Comparison of ENCODE assay signal across 7 cellular contexts in genomic region chr1:187072262-187073034, GRCh38.
DNase-seq lines count a peak whose midpoint lies in the region; ATAC-seq and TF ChIP-seq lines count a peak whose summit lies in the region.
"Not testable (repeated sequence)": the region's sequence is repeated elsewhere in the genome, so short reads cannot be mapped to it uniquely, and the experiment has no call there.

No MANE protein-coding gene starts in this region.

- ATAC-seq in GM21381 (IDR thresholded peaks at IDR 0.05; ENCODE audit: unreplicated experiment) (peak; percentile 73), HG03039 (IDR thresholded peaks at IDR 0.05; ENCODE audit: unreplicated experiment) (peak; percentile 53)
- peak; percentile 65 to 83 for ATAC-seq in activated T-cell treated with anti-CD3 and anti-CD28 coated beads, Interleukin-2, amount 50 U/mL, for 4 hours
- peak; percentile 78 for ATAC-seq in effector memory CD8-positive, alpha-beta T cell (replicated peaks)

- TF ChIP-seq CTCF in GM12865 (IDR thresholded peaks at IDR 0.05; ENCODE audit: insufficient read depth, low read depth, low read length, missing control alignments); OCI-LY7 (conservative IDR thresholded peaks at IDR 0.05; ENCODE audit: low read length); osteoblast (IDR thresholded peaks at IDR 0.05; ENCODE audit: extremely low read depth, low read depth, low read length): not testable (repeated sequence)

- peak overlapping the region; percentile 82; the same call in 1 of the 2 replicates for H2AFZ ChIP-seq in OCI-LY7 (ENCODE audit: low read length)
- H2AFZ ChIP-seq in osteoblast (ENCODE audit: low read length): not testable (repeated sequence)

- H3K27me3 Mint-ChIP-seq in activated T-cell treated with anti-CD3 and anti-CD28 coated beads, Interleukin-2, amount 50 U/mL, for 4 hours (ENCODE audit: low read depth); effector memory CD8-positive, alpha-beta T cell: not testable (repeated sequence)

- intact Hi-C loops in OCI-LY7 (cut with micrococcal nuclease; ENCODE audit: unreplicated experiment): not testable (repeated sequence)

- H3K79me2 ChIP-seq in OCI-LY7 (ENCODE audit: insufficient read depth, low read depth, low read length); osteoblast (ENCODE audit: insufficient read depth, low read length): not testable (repeated sequence)

- not testable (repeated sequence) for H3K4me1 ChIP-seq in OCI-LY7 (ENCODE audit: insufficient read depth, low read length, poor library complexity, severe bottlenecking); osteoblast (ENCODE audit: insufficient read depth, low read length)

- H3K4me1 Mint-ChIP-seq in activated T-cell treated with anti-CD3 and anti-CD28 coated beads, Interleukin-2, amount 50 U/mL, for 4 hours (ENCODE audit: low read depth); effector memory CD8-positive, alpha-beta T cell (ENCODE audit: low read depth in 2 of 2): not testable (repeated sequence)

- H3K9me3 ChIP-seq in OCI-LY7 (ENCODE audit: low read length); osteoblast (ENCODE audit: low read depth, low read length): not testable (repeated sequence)

- peak overlapping the region; percentile 39 for H3K4me2 ChIP-seq in OCI-LY7 (ENCODE audit: low read length)
- H3K4me2 ChIP-seq in osteoblast (ENCODE audit: insufficient read depth, low read length): not testable (repeated sequence)

- peak overlapping the region; percentile 76 for H3K27ac ChIP-seq in OCI-LY7 (ENCODE audit: low read depth, low read length, poor library complexity, severe bottlenecking)
- H3K27ac ChIP-seq in osteoblast (ENCODE audit: low read depth, low read length): not testable (repeated sequence)

- H3K36me3 Mint-ChIP-seq in activated T-cell treated with anti-CD3 and anti-CD28 coated beads, Interleukin-2, amount 50 U/mL, for 4 hours (ENCODE audit: insufficient read depth); effector memory CD8-positive, alpha-beta T cell (ENCODE audit: insufficient read depth): not testable (repeated sequence)

- POLR2A ChIA-PET in OCI-LY7 (lab: Charles Lee): interaction anchor here (0.6 to 2.2 kb wide), 17 partner anchors 12 to 1915 kb away, joined by 3 to 12 read pairs (median 3); no protein-coding TSS in a partner anchor

- not testable (repeated sequence) for H3K9me2 ChIP-seq in OCI-LY7 (ENCODE audit: insufficient read depth, low read length)

- H4K20me1 ChIP-seq in OCI-LY7 (ENCODE audit: insufficient read depth, low read length); osteoblast (ENCODE audit: insufficient read depth, low read length): not testable (repeated sequence)

- CTCF ChIA-PET in OCI-LY7 (lab: Charles Lee; ENCODE audit: unreplicated experiment): not testable (repeated sequence)

- not testable (repeated sequence) for H3K36me3 ChIP-seq in OCI-LY7 (ENCODE audit: insufficient read depth, low read length); osteoblast (ENCODE audit: insufficient read depth, low read length)

- not testable (repeated sequence) for H3K9me3 Mint-ChIP-seq in activated T-cell treated with anti-CD3 and anti-CD28 coated beads, Interleukin-2, amount 50 U/mL, for 4 hours; effector memory CD8-positive, alpha-beta T cell

- H3K27ac Mint-ChIP-seq in effector memory CD8-positive, alpha-beta T cell: peak overlapping the region; percentile 67 to 79

- DNase-seq in GM12865 (ENCODE audit: low read depth) (peak; percentile 56), OCI-LY7 (ENCODE audit: low spot score) (peak; percentile 49)
- DNase-seq in activated T-cell treated with anti-CD3 and anti-CD28 coated beads, Interleukin-2, amount 50 U/mL, for 4 hours; osteoblast (ENCODE audit: insufficient read length, low spot score, missing footprints): not testable (repeated sequence)
- peak in 1 of 3 experiments; percentile 5 for DNase-seq in effector memory CD8-positive, alpha-beta T cell

- H3K4me3 Mint-ChIP-seq in activated T-cell treated with anti-CD3 and anti-CD28 coated beads, Interleukin-2, amount 50 U/mL, for 4 hours: peak overlapping the region; percentile 81
- peak overlapping the region; percentile 91 to 96 for H3K4me3 Mint-ChIP-seq in effector memory CD8-positive, alpha-beta T cell

- not testable (repeated sequence) for H3K27me3 ChIP-seq in osteoblast (ENCODE audit: insufficient read depth, low read length)

- H3K4me3 ChIP-seq in GM12865 (ENCODE audit: low read depth, low read length) (peak overlapping the region; percentile 83), OCI-LY7 (ENCODE audit: low read depth, low read length, poor library complexity, severe bottlenecking) (peak overlapping the region; percentile 72), osteoblast (ENCODE audit: insufficient read depth, low read length) (peak overlapping the region; percentile 22)

- BruUV-seq in OCI-LY7 (replicated peaks; lab: Mats Ljungman, UMichigan): TSS peak; percentile 95

Comparison
In these comparisons a context has a peak if more than half of its experiments do, and no peak if none do; other contexts are left out.
1. H3K4me3 ChIP-seq: peak in every context shown above with its lines; median percentile 83 in GM12865; 72 in OCI-LY7; 22 in osteoblast.